ENCODE assay signal across 3 cellular contexts in the genomic region with DNA sequence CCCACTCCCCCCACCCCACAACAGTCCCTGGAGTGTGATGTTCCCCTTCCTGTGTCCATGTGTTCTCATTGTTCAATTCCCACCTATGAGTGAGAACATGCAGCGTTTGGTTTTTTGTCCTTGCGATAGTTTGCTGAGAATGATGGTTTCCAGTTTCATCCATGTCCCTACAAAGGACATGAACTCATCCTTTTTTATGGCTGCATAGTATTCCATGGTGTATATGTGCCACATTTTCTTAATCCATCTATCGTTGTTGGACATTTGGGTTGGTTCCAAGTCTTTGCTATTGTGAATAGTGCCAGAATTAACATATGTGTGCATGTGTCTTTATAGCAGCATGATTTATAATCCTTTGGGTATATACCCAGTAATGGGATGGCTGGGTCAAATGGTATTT. TPM values are rescaled to one million over a fixed set of nuclear protein-coding genes. Genes with fewer than 3 reads are reported as not detected.
"Had no signal": no experiment of that assay in that cellular context is flagged by ENCODE, and none has a peak within 500 bp of the region (broad histone marks: within the 10 kb centered on the region; RNA-seq: fewer than 3 reads in every experiment).

No MANE protein-coding gene starts in this region.

RNA-seq across cellular contexts. Expression of a gene that starts 39.8 kb away (rescaled TPM):
- total RNA-seq: natural killer cell treated with Interleukin-12 subunit alpha and Interleukin-12 subunit beta and Interleukin-15 and Interleukin-18, amount 100 ng/mL, for 72 hours; right lobe of liver; smooth muscle cell had no signal
